1 cellular context compared by ENCODE assay signal in the genomic region with DNA sequence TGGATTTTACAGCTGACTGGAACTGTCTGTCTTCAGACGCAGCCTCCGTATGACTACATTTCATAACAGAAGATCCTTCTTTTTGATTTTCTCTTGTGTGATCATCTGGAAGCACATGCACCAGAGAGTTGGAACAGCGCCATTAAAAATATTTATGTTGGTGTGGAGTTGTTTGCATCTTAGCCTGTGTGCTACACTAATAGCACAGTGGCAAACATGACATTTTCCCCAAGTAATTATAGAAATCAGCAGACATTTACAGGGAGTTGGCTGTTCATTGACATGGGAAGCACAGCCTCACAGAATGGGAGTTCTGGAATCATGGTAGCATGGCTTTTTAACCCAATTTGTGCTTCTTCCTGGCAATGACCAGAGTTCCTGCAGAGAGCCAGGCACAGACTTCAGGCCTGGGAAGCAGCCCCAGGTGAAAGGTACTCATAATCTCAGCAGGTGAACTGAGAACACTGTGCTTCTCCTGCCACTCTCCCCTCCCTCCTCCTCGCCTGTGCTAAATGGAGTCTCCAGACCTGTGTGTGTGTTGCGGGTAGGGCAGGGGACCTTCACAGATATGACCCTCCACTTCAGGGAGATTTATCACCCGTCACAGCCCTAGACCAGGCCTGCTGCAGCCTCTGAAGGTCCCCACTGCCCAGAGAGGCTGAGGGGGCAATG.
TF ChIP-seq lines count a peak whose summit lies in the region.

No MANE protein-coding gene starts in this region.

TF ChIP-seq in HEK293, 187 proteins besides CTCF, POLR2A, EP300 and RAD21 (continued from another document):
- TF ChIP-seq, protein P1, sequence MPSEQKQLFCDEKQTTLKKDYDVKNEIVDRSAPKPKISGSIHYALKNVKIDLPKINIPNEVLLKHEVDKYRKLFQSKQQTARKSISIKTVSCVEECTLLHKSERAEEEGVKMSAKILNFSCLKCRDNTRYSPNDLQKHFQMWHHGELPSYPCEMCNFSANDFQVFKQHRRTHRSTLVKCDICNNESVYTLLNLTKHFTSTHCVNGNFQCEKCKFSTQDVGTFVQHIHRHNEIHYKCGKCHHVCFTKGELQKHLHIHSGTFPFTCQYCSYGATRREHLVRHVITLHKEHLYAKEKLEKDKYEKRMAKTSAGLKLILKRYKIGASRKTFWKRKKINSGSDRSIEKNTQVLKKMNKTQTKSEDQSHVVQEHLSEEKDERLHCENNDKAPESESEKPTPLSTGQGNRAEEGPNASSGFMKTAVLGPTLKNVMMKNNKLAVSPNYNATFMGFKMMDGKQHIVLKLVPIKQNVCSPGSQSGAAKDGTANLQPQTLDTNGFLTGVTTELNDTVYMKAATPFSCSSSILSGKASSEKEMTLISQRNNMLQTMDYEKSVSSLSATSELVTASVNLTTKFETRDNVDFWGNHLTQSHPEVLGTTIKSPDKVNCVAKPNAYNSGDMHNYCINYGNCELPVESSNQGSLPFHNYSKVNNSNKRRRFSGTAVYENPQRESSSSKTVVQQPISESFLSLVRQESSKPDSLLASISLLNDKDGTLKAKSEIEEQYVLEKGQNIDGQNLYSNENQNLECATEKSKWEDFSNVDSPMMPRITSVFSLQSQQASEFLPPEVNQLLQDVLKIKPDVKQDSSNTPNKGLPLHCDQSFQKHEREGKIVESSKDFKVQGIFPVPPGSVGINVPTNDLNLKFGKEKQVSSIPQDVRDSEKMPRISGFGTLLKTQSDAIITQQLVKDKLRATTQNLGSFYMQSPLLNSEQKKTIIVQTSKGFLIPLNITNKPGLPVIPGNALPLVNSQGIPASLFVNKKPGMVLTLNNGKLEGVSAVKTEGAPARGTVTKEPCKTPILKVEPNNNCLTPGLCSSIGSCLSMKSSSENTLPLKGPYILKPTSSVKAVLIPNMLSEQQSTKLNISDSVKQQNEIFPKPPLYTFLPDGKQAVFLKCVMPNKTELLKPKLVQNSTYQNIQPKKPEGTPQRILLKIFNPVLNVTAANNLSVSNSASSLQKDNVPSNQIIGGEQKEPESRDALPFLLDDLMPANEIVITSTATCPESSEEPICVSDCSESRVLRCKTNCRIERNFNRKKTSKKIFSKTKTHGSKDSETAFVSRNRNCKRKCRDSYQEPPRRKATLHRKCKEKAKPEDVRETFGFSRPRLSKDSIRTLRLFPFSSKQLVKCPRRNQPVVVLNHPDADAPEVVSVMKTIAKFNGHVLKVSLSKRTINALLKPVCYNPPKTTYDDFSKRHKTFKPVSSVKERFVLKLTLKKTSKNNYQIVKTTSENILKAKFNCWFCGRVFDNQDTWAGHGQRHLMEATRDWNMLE (tag by site-specific recombination; conservative IDR thresholded peaks at IDR 0.05; ENCODE audit: low read depth): no peak
- no peak for TF ChIP-seq KLF8 (tag by site-specific recombination; IDR thresholded peaks at IDR 0.05)
- TF ChIP-seq, protein P2, sequence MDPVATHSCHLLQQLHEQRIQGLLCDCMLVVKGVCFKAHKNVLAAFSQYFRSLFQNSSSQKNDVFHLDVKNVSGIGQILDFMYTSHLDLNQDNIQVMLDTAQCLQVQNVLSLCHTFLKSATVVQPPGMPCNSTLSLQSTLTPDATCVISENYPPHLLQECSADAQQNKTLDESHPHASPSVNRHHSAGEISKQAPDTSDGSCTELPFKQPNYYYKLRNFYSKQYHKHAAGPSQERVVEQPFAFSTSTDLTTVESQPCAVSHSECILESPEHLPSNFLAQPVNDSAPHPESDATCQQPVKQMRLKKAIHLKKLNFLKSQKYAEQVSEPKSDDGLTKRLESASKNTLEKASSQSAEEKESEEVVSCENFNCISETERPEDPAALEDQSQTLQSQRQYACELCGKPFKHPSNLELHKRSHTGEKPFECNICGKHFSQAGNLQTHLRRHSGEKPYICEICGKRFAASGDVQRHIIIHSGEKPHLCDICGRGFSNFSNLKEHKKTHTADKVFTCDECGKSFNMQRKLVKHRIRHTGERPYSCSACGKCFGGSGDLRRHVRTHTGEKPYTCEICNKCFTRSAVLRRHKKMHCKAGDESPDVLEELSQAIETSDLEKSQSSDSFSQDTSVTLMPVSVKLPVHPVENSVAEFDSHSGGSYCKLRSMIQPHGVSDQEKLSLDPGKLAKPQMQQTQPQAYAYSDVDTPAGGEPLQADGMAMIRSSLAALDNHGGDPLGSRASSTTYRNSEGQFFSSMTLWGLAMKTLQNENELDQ (tag by site-specific recombination; IDR thresholded peaks at IDR 0.05; ENCODE audit: low read depth): no peak
- no peak for TF ChIP-seq ZFP3 (tag by site-specific recombination; IDR thresholded peaks at IDR 0.05; ENCODE audit: low read depth)
- TF ChIP-seq ZNF169 (tag by site-specific recombination; IDR thresholded peaks at IDR 0.05): no peak
- no peak for TF ChIP-seq BCL11A (tag by site-specific recombination; IDR thresholded peaks at IDR 0.05; ENCODE audit: low read depth)
- no peak for TF ChIP-seq ZNF433 (tag by site-specific recombination; IDR thresholded peaks at IDR 0.05; ENCODE audit: low read depth)
- TF ChIP-seq ZIC2 (tag by site-specific recombination; IDR thresholded peaks at IDR 0.05): peak; percentile 56
- no peak for TF ChIP-seq ZNF785 (tag by site-specific recombination; IDR thresholded peaks at IDR 0.05)
- no peak for TF ChIP-seq GLI4 (tag by site-specific recombination; IDR thresholded peaks at IDR 0.05)
TF ChIP-seq in HEK293: peak in this region for 5.
